27 cellular contexts compared by ENCODE assay signal in genomic region chr5:121430538-121430937, GRCh38.
DNase-seq lines count a peak whose midpoint lies in the region; TF ChIP-seq lines count a peak whose summit lies in the region.
"Had no signal": no experiment of that assay in that cellular context is flagged by ENCODE, and none has a peak within 500 bp of the region (broad histone marks: within the 10 kb centered on the region; RNA-seq: fewer than 3 reads in every experiment).

No MANE protein-coding gene starts in this region.

- no peaks in the 10 kb centered on the region for H3K36me3 ChIP-seq in hepatocyte (replicated peaks; ENCODE audit: insufficient read depth, low read depth)
- H3K36me3 ChIP-seq: BLaER1 treated with 17β-estradiol and CSF1 and Interleukin-3, amounts not matched to agents 10 nM and 100 nM; breast epithelium; heart left ventricle had no signal

- no peaks in the 10 kb centered on the region for H3K9me3 ChIP-seq in hepatocyte (ENCODE audit: low read depth)
- H3K9me3 ChIP-seq: BLaER1 treated with 17β-estradiol and CSF1 and Interleukin-3, amounts not matched to agents 10 nM and 100 nM; breast epithelium; heart left ventricle; testis had no signal

- H3K4me2 ChIP-seq in hepatocyte = no peak overlapping the region

- DNase-seq in H4 (ENCODE audit: low spot score) (peak; percentile 42), NCI-H1105 (lab: John Stamatoyannopoulos, UW) (peak; percentile 2), UCSD-AML1 (lab: John Stamatoyannopoulos, UW; ENCODE audit: unreplicated experiment) (peak; percentile 0), iris pigment epithelial cell (ENCODE audit: low read depth) (peak; percentile 0), hepatocyte (ENCODE audit: low spot score) (no peak), 8988T (no peak)
- DNase-seq in stimulated activated CD4-positive, alpha-beta T cell treated with anti-CD3 and anti-CD28 coated beads, Interleukin-4, amount 100 ng/mL, for 4 hours = no peak
- DNase-seq in activated CD8-positive, alpha-beta memory T cell treated with anti-CD3 and anti-CD28 coated beads, Interleukin-2, amount 50 U/mL, for 48 hours = no peak
- DNase-seq: activated B cell treated with CpG ODN at 0.5 μM for 24 hours; activated CD4-positive, alpha-beta T cell treated with anti-CD3 and anti-CD28 coated beads, Interleukin-2, amount 50 U/mL, for 48 hours; activated naive CD4-positive, alpha-beta T cell treated with anti-CD3 and anti-CD28 coated beads for 36 hours; amygdala; COR-L47; effector CD4-positive, alpha-beta T cell; foreskin fibroblast; heart left ventricle; Karpas-422; left cardiac atrium; NCI-H1092; NCI-H187 treated with DMSO at 0.1 percent for 48 hours; NK-92 treated with Interleukin-12 subunit alpha and Interleukin-12 subunit beta, amount 100 ng/mL, for 24 hours; occipital lobe; SHP77; stimulated activated naive CD4-positive, alpha-beta T cell treated with Interleukin-2 at 50 U/mL for 16 hours; testis had no signal

- H3K27ac ChIP-seq in hepatocyte = no peak overlapping the region
- H3K27ac ChIP-seq: BLaER1 treated with 17β-estradiol and CSF1 and Interleukin-3, amounts not matched to agents 10 nM and 100 nM; breast epithelium; heart left ventricle; testis had no signal

- no peak for TF ChIP-seq CTCF in hepatocyte (IDR thresholded peaks at IDR 0.05; ENCODE audit: poor library complexity)

- H4K20me1 ChIP-seq in hepatocyte (ENCODE audit: insufficient read depth, poor library complexity, severe bottlenecking) = no peaks in the 10 kb centered on the region
- H4K20me1 ChIP-seq: BLaER1 treated with 17β-estradiol and CSF1 and Interleukin-3, amounts not matched to agents 10 nM and 100 nM had no signal

- no peaks in the 10 kb centered on the region for H3K4me1 ChIP-seq in hepatocyte (ENCODE audit: insufficient read depth)
- H3K4me1 ChIP-seq: breast epithelium, heart left ventricle, testis had no signal

- no peaks in the 10 kb centered on the region for H3K9me2 ChIP-seq in hepatocyte (replicated peaks; ENCODE audit: insufficient read depth)

- no peaks in the 10 kb centered on the region for H3K79me2 ChIP-seq in hepatocyte

- no peak overlapping the region for H2AFZ ChIP-seq in hepatocyte

- no peak overlapping the region for H3K4me3 ChIP-seq in hepatocyte
- H3K4me3 ChIP-seq: BLaER1 treated with 17β-estradiol and CSF1 and Interleukin-3, amounts not matched to agents 10 nM and 100 nM; breast epithelium; heart left ventricle; testis had no signal

- 31% methylated on average over 4 of the region's 4 CpGs for WGBS in hepatocyte (ENCODE audit: low lambda C conversion rate, missing lambda C conversion rate)

- no peaks in the 10 kb centered on the region for H3K27me3 ChIP-seq in hepatocyte
- H3K27me3 ChIP-seq: BLaER1 treated with 17β-estradiol and CSF1 and Interleukin-3, amounts not matched to agents 10 nM and 100 nM; breast epithelium; heart left ventricle; testis had no signal

Comparison
In these comparisons a context has a peak if more than half of its experiments do, and no peak if none do; other contexts are left out.
1. DNase-seq: peak in H4 (single experiment), NCI-H1105 (single experiment), UCSD-AML1 (single experiment) and iris pigment epithelial cell (single experiment); none in stimulated activated CD4-positive, alpha-beta T cell treated with anti-CD3 and anti-CD28 coated beads, Interleukin-4, amount 100 ng/mL, for 4 hours (0 of 2), hepatocyte (single experiment), activated CD8-positive, alpha-beta memory T cell treated with anti-CD3 and anti-CD28 coated beads, Interleukin-2, amount 50 U/mL, for 48 hours (single experiment) and 8988T (single experiment).